8 cellular contexts compared by ENCODE assay signal in the genomic region with DNA sequence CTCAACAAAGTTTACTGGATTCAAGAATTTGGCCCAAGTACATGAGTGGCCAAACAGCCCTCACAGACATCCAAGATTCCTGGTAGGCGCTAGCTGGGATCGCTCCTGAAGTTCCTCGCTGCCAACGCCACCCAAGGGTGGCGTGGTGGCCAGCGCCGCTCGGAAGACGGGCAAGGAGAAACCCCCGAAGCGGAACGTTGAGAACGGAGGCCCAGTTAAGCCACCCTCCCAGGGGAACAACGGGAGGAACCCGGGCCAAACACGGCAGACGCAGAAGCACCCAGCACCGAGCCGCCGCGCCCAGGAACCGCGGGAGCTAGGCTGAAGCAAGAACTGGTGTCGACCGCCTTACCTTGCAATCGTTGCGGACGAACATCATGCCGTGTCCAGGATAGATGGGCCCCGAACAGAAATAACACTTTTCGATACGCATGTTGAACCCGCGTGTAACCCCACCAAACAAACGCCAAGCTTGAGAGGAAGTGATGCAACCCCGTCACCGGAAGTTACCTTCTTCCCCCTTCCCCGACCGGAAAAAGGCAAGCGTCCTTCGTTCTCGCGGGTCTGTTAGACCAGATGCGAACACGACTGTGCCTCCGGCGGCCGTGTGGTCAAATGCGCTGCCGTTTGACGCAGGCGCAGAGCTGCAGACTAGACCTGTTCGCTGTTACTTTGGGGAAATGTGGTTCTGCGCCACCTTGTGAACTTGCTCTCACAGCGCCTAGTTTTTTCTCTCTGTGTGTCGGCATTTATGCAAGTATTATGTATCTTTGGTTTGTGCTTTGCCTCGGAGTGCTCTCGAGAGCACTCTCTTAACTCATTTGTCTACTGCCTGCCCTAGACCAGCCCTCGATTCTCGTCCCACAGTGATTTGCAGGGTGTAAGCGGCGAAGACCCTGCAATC. TPM values are rescaled to one million over a fixed set of nuclear protein-coding genes. Genes with fewer than 3 reads are reported as not detected.
DNase-seq lines count a peak whose midpoint lies in the region; ATAC-seq and TF ChIP-seq lines count a peak whose summit lies in the region.

A gene (minus strand): TSS at position 484 of the 904 bp plus-strand sequence. CDS start 51 bp downstream, at position 433.

- H3K79me2 ChIP-seq in smooth muscle cell (ENCODE audit: low read depth) = peaks cover 51% of the 10 kb centered on the region

- DNase-seq in AG08395 (ENCODE audit: low spot score) = peak; percentile 97
- DNase-seq in NCI-H2196 treated with DMSO at 0.1 percent for 48 hours (lab: John Stamatoyannopoulos, UW; ENCODE audit: unreplicated experiment) = peak; percentile 86
- DNase-seq in WERI-Rb-1 = peak; percentile 96
- DNase-seq in cardiac fibroblast (ENCODE audit: low read depth in 2 of 2) = peak; percentile 99
- DNase-seq in iPS-NIHi7 (ENCODE audit: extremely low spot score) = peak; percentile 96
- peak; percentile 67 for DNase-seq in smooth muscle cell (lab: John Stamatoyannopoulos, UW; ENCODE audit: unreplicated experiment)

- H3K4me1 ChIP-seq in smooth muscle cell (ENCODE audit: low read depth) = peaks cover 20% of the 10 kb centered on the region

- 1% methylated on average over 62 of the region's 62 CpGs for whole genome bisulfite sequencing in smooth muscle cell (ENCODE audit: low lambda C conversion rate)

- H3K4me3 ChIP-seq in WERI-Rb-1 (ENCODE audit: low read depth, low read length) = peak within 1 kb of the TSS; percentile 91
- H3K4me3 ChIP-seq in cardiac fibroblast (replicated peaks in 1 of 2; ENCODE audit: low read depth in 2 of 2, low read length in 2 of 2) = peak within 1 kb of the TSS; percentile 67 to 95
- H3K4me3 ChIP-seq in smooth muscle cell = peak within 1 kb of the TSS; percentile 94

- TF ChIP-seq CTCF in WERI-Rb-1 (IDR thresholded peaks at IDR 0.05; ENCODE audit: low read depth, low read length) (peak; percentile 57), cardiac fibroblast (IDR thresholded peaks at IDR 0.05; ENCODE audit: low read depth, low read length) (peak; percentile 45), smooth muscle cell (IDR thresholded peaks at IDR 0.05; ENCODE audit: borderline replicate concordance, insufficient read depth, poor library complexity, severe bottlenecking) (peak; percentile 21)

- H3K27ac ChIP-seq in WERI-Rb-1 (peak within 1 kb of the TSS; percentile 90), smooth muscle cell (ENCODE audit: low read depth) (peak within 1 kb of the TSS; percentile 94)

- H4K20me1 ChIP-seq in smooth muscle cell (ENCODE audit: low read depth) = peaks cover 42% of the 10 kb centered on the region

- H3K27me3 ChIP-seq in WERI-Rb-1 (ENCODE audit: insufficient read depth, low read depth, severe bottlenecking) = no peaks in the 10 kb centered on the region
- no peaks in the 10 kb centered on the region for H3K27me3 ChIP-seq in smooth muscle cell (ENCODE audit: low read depth)

- peak within 1 kb of the TSS; percentile 97 for H3K9ac ChIP-seq in smooth muscle cell (ENCODE audit: low read depth)

- peak within 1 kb of the TSS; percentile 88 for H2AFZ ChIP-seq in smooth muscle cell (ENCODE audit: low read depth)

- ATAC-seq in GM18873 (IDR thresholded peaks at IDR 0.05; ENCODE audit: low FRiP score, unreplicated experiment) = peak; percentile 93
- ATAC-seq in HG03139 (IDR thresholded peaks at IDR 0.05; ENCODE audit: unreplicated experiment) = peak; percentile 98

- H3K4me2 ChIP-seq in smooth muscle cell = peak within 1 kb of the TSS; percentile 97

- no peaks in the 10 kb centered on the region for H3K9me3 ChIP-seq in WERI-Rb-1 (ENCODE audit: severe bottlenecking)
- H3K9me3 ChIP-seq in smooth muscle cell (replicated peaks; ENCODE audit: low read depth) = no peaks in the 10 kb centered on the region

- H3F3A ChIP-seq in smooth muscle cell (ENCODE audit: low read depth) = no peaks in the 10 kb centered on the region

- H3K36me3 ChIP-seq in WERI-Rb-1 (peaks cover 23% of the 10 kb centered on the region), smooth muscle cell (ENCODE audit: low read depth) (peaks cover under 1% of the 10 kb centered on the region)

RNA-seq across cellular contexts. Expression of the gene that starts here (rescaled TPM):
- 76.9 and 99.7 TPM in 2 replicates for total RNA-seq in smooth muscle cell
- polyA plus RNA-seq in smooth muscle cell = 45.5 and 50.2 TPM in 2 replicates

Comparison
In these comparisons a context has a peak if more than half of its experiments do, and no peak if none do; other contexts are left out.
1. Peak in every context shown above with its lines: DNase-seq, ATAC-seq, H3K4me3 ChIP-seq and H3K27ac ChIP-seq.